ENCODE assay signal across 1 cellular context in genomic region chr6:13304101-13304500, GRCh38.
TF ChIP-seq lines count a peak whose summit lies in the region.

No MANE protein-coding gene starts in this region.

TF ChIP-seq in GM12878, 131 proteins besides CTCF, POLR2A, EP300 and RAD21 (continued from another document):
- TF ChIP-seq, protein P1, sequence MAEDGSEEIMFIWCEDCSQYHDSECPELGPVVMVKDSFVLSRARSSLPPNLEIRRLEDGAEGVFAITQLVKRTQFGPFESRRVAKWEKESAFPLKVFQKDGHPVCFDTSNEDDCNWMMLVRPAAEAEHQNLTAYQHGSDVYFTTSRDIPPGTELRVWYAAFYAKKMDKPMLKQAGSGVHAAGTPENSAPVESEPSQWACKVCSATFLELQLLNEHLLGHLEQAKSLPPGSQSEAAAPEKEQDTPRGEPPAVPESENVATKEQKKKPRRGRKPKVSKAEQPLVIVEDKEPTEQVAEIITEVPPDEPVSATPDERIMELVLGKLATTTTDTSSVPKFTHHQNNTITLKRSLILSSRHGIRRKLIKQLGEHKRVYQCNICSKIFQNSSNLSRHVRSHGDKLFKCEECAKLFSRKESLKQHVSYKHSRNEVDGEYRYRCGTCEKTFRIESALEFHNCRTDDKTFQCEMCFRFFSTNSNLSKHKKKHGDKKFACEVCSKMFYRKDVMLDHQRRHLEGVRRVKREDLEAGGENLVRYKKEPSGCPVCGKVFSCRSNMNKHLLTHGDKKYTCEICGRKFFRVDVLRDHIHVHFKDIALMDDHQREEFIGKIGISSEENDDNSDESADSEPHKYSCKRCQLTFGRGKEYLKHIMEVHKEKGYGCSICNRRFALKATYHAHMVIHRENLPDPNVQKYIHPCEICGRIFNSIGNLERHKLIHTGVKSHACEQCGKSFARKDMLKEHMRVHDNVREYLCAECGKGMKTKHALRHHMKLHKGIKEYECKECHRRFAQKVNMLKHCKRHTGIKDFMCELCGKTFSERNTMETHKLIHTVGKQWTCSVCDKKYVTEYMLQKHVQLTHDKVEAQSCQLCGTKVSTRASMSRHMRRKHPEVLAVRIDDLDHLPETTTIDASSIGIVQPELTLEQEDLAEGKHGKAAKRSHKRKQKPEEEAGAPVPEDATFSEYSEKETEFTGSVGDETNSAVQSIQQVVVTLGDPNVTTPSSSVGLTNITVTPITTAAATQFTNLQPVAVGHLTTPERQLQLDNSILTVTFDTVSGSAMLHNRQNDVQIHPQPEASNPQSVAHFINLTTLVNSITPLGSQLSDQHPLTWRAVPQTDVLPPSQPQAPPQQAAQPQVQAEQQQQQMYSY (CRISPR knock-in tag; IDR thresholded peaks at IDR 0.05), result 0 out of 2 replicates have a peak, but pooled peaks have one; percentile 20
